11 cellular contexts compared by ENCODE assay signal in genomic region chr12:3157581-3158328, GRCh38.
"Had no signal": no experiment of that assay in that cellular context is flagged by ENCODE, and none has a peak within 500 bp of the region (broad histone marks: within the 10 kb centered on the region; RNA-seq: fewer than 3 reads in every experiment).

No MANE protein-coding gene starts in this region.

- H3K27ac ChIP-seq: colonic mucosa, neutrophil, right atrium auricular region had no signal

- H3K36me3 ChIP-seq: colonic mucosa, heart left ventricle, neutrophil, right atrium auricular region, tibial nerve had no signal

- H3K4me3 ChIP-seq: colonic mucosa, heart left ventricle, right atrium auricular region, skin epidermis, tibial nerve had no signal

- H3K4me3 Mint-ChIP-seq: activated naive CD8-positive, alpha-beta T cell had no signal

- H3K27me3 ChIP-seq: colonic mucosa, heart left ventricle, right atrium auricular region, tibial nerve had no signal

- H3K9me3 ChIP-seq: colonic mucosa, heart left ventricle, neutrophil, right atrium auricular region, tibial nerve had no signal

- DNase-seq: activated gamma-delta T cell; activated T-cell treated with anti-CD3 and anti-CD28 coated beads, Interleukin-2, amount 50 U/mL, for 1 hour; colonic mucosa; kidney; T-helper 2 cell had no signal

- H3K27ac Mint-ChIP-seq: activated naive CD8-positive, alpha-beta T cell had no signal

- H3K36me3 Mint-ChIP-seq: activated naive CD8-positive, alpha-beta T cell had no signal

- H3K4me1 ChIP-seq: colonic mucosa had no signal
